In genomic region chr9:129011170-129011569, GRCh38 we compare ENCODE assay signal across 2 cellular contexts.
TF ChIP-seq lines count a peak whose summit lies in the region.

No MANE protein-coding gene starts in this region.

TF ChIP-seq in IMR-90, 13 proteins besides CTCF, POLR2A, EP300 and RAD21:
- TF ChIP-seq MAZ (IDR thresholded peaks at IDR 0.05; ENCODE audit: borderline replicate concordance, low read depth, low read length) (no peak), SMC3 (IDR thresholded peaks at IDR 0.05; ENCODE audit: low read depth, low read length) (no peak), RCOR1 (IDR thresholded peaks at IDR 0.05; ENCODE audit: insufficient replicate concordance, low read length) (no peak), CEBPB (IDR thresholded peaks at IDR 0.05; ENCODE audit: low read depth, low read length) (no peak), CHD1 (IDR thresholded peaks at IDR 0.05; ENCODE audit: low read depth, low read length) (no peak), MXI1 (IDR thresholded peaks at IDR 0.05; ENCODE audit: borderline replicate concordance, low read depth, low read length) (no peak), RFX5 (IDR thresholded peaks at IDR 0.05; ENCODE audit: low read depth, low read length) (no peak), BHLHE40 (IDR thresholded peaks at IDR 0.05; ENCODE audit: low read depth, low read length) (no peak), FOS (IDR thresholded peaks at IDR 0.05; ENCODE audit: low read depth, low read length) (no peak), MAFK (IDR thresholded peaks at IDR 0.05; ENCODE audit: low read depth, low read length) (no peak), NFE2L2 (IDR thresholded peaks at IDR 0.05; ENCODE audit: low read depth, low read length) (no peak)
- TF ChIP-seq, protein P1, sequence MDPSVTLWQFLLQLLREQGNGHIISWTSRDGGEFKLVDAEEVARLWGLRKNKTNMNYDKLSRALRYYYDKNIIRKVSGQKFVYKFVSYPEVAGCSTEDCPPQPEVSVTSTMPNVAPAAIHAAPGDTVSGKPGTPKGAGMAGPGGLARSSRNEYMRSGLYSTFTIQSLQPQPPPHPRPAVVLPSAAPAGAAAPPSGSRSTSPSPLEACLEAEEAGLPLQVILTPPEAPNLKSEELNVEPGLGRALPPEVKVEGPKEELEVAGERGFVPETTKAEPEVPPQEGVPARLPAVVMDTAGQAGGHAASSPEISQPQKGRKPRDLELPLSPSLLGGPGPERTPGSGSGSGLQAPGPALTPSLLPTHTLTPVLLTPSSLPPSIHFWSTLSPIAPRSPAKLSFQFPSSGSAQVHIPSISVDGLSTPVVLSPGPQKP (IDR thresholded peaks at IDR 0.05; ENCODE audit: borderline replicate concordance, low read depth, low read length), result no peak
- TF ChIP-seq, protein P2, sequence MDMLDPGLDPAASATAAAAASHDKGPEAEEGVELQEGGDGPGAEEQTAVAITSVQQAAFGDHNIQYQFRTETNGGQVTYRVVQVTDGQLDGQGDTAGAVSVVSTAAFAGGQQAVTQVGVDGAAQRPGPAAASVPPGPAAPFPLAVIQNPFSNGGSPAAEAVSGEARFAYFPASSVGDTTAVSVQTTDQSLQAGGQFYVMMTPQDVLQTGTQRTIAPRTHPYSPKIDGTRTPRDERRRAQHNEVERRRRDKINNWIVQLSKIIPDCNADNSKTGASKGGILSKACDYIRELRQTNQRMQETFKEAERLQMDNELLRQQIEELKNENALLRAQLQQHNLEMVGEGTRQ (IDR thresholded peaks at IDR 0.05; ENCODE audit: low read depth, low read length), result no peak

TF ChIP-seq in H1, 55 proteins besides CTCF, POLR2A, EP300 and RAD21:
- TF ChIP-seq CHD1 (IDR thresholded peaks at IDR 0.05; ENCODE audit: low read depth, low read length) (no peak), MAFK (IDR thresholded peaks at IDR 0.05; ENCODE audit: low read depth, low read length) (no peak), CREB1 (IDR thresholded peaks at IDR 0.05) (no peak), FOSL1 (IDR thresholded peaks at IDR 0.05; ENCODE audit: insufficient read depth, low read depth, low read length) (no peak), CEBPB (IDR thresholded peaks at IDR 0.05; ENCODE audit: low read depth, low read length) (no peak), CBX5 (IDR thresholded peaks at IDR 0.05; ENCODE audit: low read depth, low read length) (no peak), POU5F1 (IDR thresholded peaks at IDR 0.05; ENCODE audit: low read depth, low read length) (no peak), RXRA (IDR thresholded peaks at IDR 0.05; ENCODE audit: insufficient read depth, low read depth, low read length) (no peak)
- TF ChIP-seq, protein P3, sequence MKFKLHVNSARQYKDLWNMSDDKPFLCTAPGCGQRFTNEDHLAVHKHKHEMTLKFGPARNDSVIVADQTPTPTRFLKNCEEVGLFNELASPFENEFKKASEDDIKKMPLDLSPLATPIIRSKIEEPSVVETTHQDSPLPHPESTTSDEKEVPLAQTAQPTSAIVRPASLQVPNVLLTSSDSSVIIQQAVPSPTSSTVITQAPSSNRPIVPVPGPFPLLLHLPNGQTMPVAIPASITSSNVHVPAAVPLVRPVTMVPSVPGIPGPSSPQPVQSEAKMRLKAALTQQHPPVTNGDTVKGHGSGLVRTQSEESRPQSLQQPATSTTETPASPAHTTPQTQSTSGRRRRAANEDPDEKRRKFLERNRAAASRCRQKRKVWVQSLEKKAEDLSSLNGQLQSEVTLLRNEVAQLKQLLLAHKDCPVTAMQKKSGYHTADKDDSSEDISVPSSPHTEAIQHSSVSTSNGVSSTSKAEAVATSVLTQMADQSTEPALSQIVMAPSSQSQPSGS (IDR thresholded peaks at IDR 0.05; ENCODE audit: low read length), result no peak
